ENCODE assay signal across 17 cellular contexts in the genomic region with DNA sequence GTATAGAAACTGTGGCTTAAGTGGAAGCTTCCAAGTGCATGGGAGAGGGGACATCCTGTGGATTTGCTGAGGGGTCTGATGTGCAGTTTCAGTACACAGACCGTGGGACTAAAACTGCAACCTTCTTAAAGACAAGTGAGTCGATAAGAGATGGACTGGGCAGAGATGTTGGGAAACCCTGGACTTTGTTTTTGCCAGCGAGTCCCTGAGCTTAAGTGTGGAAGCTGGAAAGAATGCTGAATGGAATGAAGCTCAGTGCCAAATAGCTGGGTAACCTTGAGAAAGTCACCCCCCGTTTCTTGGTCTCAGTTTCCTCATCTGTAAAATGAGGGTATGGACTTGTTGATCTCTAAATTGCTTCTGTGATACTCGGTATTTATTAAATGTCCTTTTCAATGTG. TPM values are rescaled to one million over a fixed set of nuclear protein-coding genes. Genes with fewer than 3 reads are reported as not detected.
DNase-seq lines count a peak whose midpoint lies in the region; ATAC-seq and TF ChIP-seq lines count a peak whose summit lies in the region.
"Had no signal": no experiment of that assay in that cellular context is flagged by ENCODE, and none has a peak within 500 bp of the region (broad histone marks: within the 10 kb centered on the region; RNA-seq: fewer than 3 reads in every experiment).

No MANE protein-coding gene starts in this region.

- TF ChIP-seq CTCF in right atrium auricular region (IDR thresholded peaks at IDR 0.05), result no peak
- no peak for TF ChIP-seq CTCF in omental fat pad (IDR thresholded peaks at IDR 0.05)
- TF ChIP-seq CTCF in brain microvascular endothelial cell (IDR thresholded peaks at IDR 0.05; ENCODE audit: low read depth, low read length, missing control alignments), result no peak

- no peak for DNase-seq in Right ventricle myocardium superior
- DNase-seq in right atrium auricular region (ENCODE audit: low spot score), result no peak
- DNase-seq in amniotic epithelial cell (ENCODE audit: low read depth), result peak; percentile 79
- DNase-seq in omental fat pad (ENCODE audit: low spot score), result no peak
- DNase-seq in NCI-H2227 (lab: John Stamatoyannopoulos, UW; ENCODE audit: unreplicated experiment), result no peak
- DNase-seq in GF-D8 (lab: John Stamatoyannopoulos, UW), result no peak
- no peak for DNase-seq in brain microvascular endothelial cell
- DNase-seq: 8988T; Calu3; CD8-positive, alpha-beta T cell; DMS79 treated with DMSO at 0.1 percent for 48 hours; GOT3; H7; HFFc6 had no signal

- ATAC-seq in Right ventricle myocardium superior (ENCODE audit: poor library complexity), result peak; percentile 47
- ATAC-seq in omental fat pad (ENCODE audit: low FRiP score), result peak; percentile 29
- ATAC-seq: CD8-positive, alpha-beta T cell; GM12878; HCT116 had no signal

- H3K36me3 ChIP-seq in right atrium auricular region (no peaks in the 10 kb centered on the region), brain microvascular endothelial cell (replicated peaks) (no peaks in the 10 kb centered on the region)
- H3K36me3 ChIP-seq: BLaER1 treated with 17β-estradiol and CSF1 and Interleukin-3, amounts not matched to agents 10 nM and 100 nM had no signal

- H3K4me1 ChIP-seq in right atrium auricular region, result peaks cover 0 to 10% of the 10 kb centered on the region in 2 donors

- in situ Hi-C loops in brain microvascular endothelial cell (cut with HindIII; ENCODE audit: low pct_ligation_motif_present, low sequenced_read_pairs), result no loop called here

- no peaks in the 10 kb centered on the region for H3K27me3 ChIP-seq in right atrium auricular region
- H3K27me3 ChIP-seq in brain microvascular endothelial cell (replicated peaks), result no peaks in the 10 kb centered on the region
- H3K27me3 ChIP-seq: BLaER1 treated with 17β-estradiol and CSF1 and Interleukin-3, amounts not matched to agents 10 nM and 100 nM had no signal

- H3K4me3 ChIP-seq in right atrium auricular region, result no peak overlapping the region
- H3K4me3 ChIP-seq in brain microvascular endothelial cell (ENCODE audit: low read depth, low read length), result no peak overlapping the region
- H3K4me3 ChIP-seq: BLaER1 treated with 17β-estradiol and CSF1 and Interleukin-3, amounts not matched to agents 10 nM and 100 nM; GM12878 had no signal

- no peaks in the 10 kb centered on the region for H3K9me3 ChIP-seq in right atrium auricular region
- H3K9me3 ChIP-seq: BLaER1 treated with 17β-estradiol and CSF1 and Interleukin-3, amounts not matched to agents 10 nM and 100 nM had no signal

- intact Hi-C loops in Right ventricle myocardium superior (cut with DNase I), result no loop called here

- H3K27ac ChIP-seq in right atrium auricular region (no peak overlapping the region), brain microvascular endothelial cell (no peak overlapping the region)
- H3K27ac ChIP-seq: BLaER1 treated with 17β-estradiol and CSF1 and Interleukin-3, amounts not matched to agents 10 nM and 100 nM had no signal

RNA-seq across cellular contexts. Expression of a gene that starts 37.3 kb away (rescaled TPM):
- total RNA-seq in Right ventricle myocardium superior (50.9 TPM), right atrium auricular region (10 to 100 TPM; 74.1 to 76.7 TPM), omental fat pad (100 to 1,000 TPM in 3 of 4 donors, 10 to 100 TPM in 1; 63.4 to 237 (median 164) TPM)
